ENCODE assay signal across 8 cellular contexts in genomic region chr14:72010474-72010873, GRCh38.
"Had no signal": no experiment of that assay in that cellular context is flagged by ENCODE, and none has a peak within 500 bp of the region (broad histone marks: within the 10 kb centered on the region; RNA-seq: fewer than 3 reads in every experiment).

No MANE protein-coding gene starts in this region.

- H3K9me3 Mint-ChIP-seq: IgD-negative memory B cell had no signal

- FAIRE-seq: HepG2, HTR-8/SVneo, K562 had no signal

- H3K4me3 Mint-ChIP-seq: IgD-negative memory B cell had no signal

- H3K36me3 Mint-ChIP-seq: IgD-negative memory B cell had no signal

- H3K4me3 ChIP-seq: K562 had no signal

- ATAC-seq: HepG2, K562 had no signal

- H3K27ac ChIP-seq: HL-60 had no signal

- H3K27ac Mint-ChIP-seq: IgD-negative memory B cell had no signal

- DNase-seq: IMR-90, KBM-7, KG1 had no signal
